Comparison of ENCODE assay signal across 20 cellular contexts in the genomic region with DNA sequence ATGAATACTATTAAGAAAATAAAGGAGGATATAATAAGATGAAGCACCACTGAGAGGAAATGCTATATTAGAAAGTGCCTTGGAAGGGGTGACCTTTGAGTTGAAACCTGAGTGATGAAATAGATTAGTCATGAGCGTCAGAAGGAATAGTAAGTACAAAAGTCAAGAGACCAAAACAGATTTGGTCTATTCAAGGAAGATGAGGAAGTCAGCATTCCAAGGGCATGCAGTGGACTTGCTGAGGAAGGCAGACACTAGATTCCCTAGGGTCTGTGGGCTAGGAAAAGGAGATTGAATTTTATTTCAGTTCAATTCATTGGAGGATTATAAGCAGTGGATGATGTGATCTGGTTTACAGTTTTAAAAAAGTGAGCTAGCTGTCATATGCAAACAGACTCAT.
DNase-seq lines count a peak whose midpoint lies in the region; ATAC-seq and TF ChIP-seq lines count a peak whose summit lies in the region.
"Had no signal": no experiment of that assay in that cellular context is flagged by ENCODE, and none has a peak within 500 bp of the region (broad histone marks: within the 10 kb centered on the region; RNA-seq: fewer than 3 reads in every experiment).

No MANE protein-coding gene starts in this region.

- no peak overlapping the region for H3K23ac ChIP-seq in mesenchymal stem cell (ENCODE audit: low read length in 2 of 2)

- intact Hi-C loops in natural killer cell (cut with micrococcal nuclease): no loop called here

- no peak overlapping the region for H2AFZ ChIP-seq in mesenchymal stem cell (ENCODE audit: low read depth, low read length)

- TF ChIP-seq CTCF in cardiac fibroblast (IDR thresholded peaks at IDR 0.05; ENCODE audit: low read depth, low read length) (no peak), natural killer cell (IDR thresholded peaks at IDR 0.05) (no peak)

- no peak overlapping the region for H3K27ac Mint-ChIP-seq in natural killer cell
- H3K27ac Mint-ChIP-seq: IgD-negative memory B cell; naive B cell; T-helper 1 cell treated with Interleukin-12 subunit alpha and Interleukin-12 subunit beta and Interleukin-4 antibody, amounts not matched to agents 30 μg/mL and 1 μg/mL, for 36 hours had no signal

- no peak overlapping the region for H3K4ac ChIP-seq in mesenchymal stem cell (ENCODE audit: low read depth in 1 of 2, low read length in 2 of 2)

- no peak overlapping the region for H4K91ac ChIP-seq in mesenchymal stem cell (ENCODE audit: low read length)

- H3K36me3 ChIP-seq in mesenchymal stem cell (ENCODE audit: control insufficient read depth in 1 of 2, insufficient read depth in 2 of 2, low read depth in 1 of 2, low read length in 2 of 2) (no peaks in the 10 kb centered on the region), MG63 (no peaks in the 10 kb centered on the region)

- no peaks in the 10 kb centered on the region for H3K4me1 Mint-ChIP-seq in natural killer cell
- H3K4me1 Mint-ChIP-seq: IgD-negative memory B cell, naive B cell had no signal

- H3K4me3 ChIP-seq in cardiac fibroblast (replicated peaks in 1 of 2; ENCODE audit: low read depth in 2 of 2, low read length in 2 of 2) (no peak overlapping the region), mesenchymal stem cell (ENCODE audit: insufficient read depth in 1 of 2, low read depth in 1 of 2, low read length in 2 of 2) (no peak overlapping the region), MG63 (no peak overlapping the region)
- H3K4me3 ChIP-seq: GM12878 had no signal

- H3K4me3 Mint-ChIP-seq in natural killer cell: no peak overlapping the region
- H3K4me3 Mint-ChIP-seq: IgD-negative memory B cell; naive B cell; T-helper 1 cell treated with Interleukin-12 subunit alpha and Interleukin-12 subunit beta and Interleukin-4 antibody, amounts not matched to agents 30 μg/mL and 1 μg/mL, for 36 hours had no signal

- peaks cover 4% of the 10 kb centered on the region for H3K9me3 ChIP-seq in mesenchymal stem cell (ENCODE audit: control insufficient read depth, low read length)
- no peaks in the 10 kb centered on the region for H3K9me3 ChIP-seq in MG63

- H3K27me3 Mint-ChIP-seq in natural killer cell (ENCODE audit: low read depth in 2 of 2): no peaks in the 10 kb centered on the region

- H3K4me2 ChIP-seq in mesenchymal stem cell (ENCODE audit: low read length, poor library complexity, severe bottlenecking): no peak overlapping the region

- no peak overlapping the region for H2BK5ac ChIP-seq in mesenchymal stem cell (ENCODE audit: low read depth, low read length, poor library complexity, severe bottlenecking)

- ATAC-seq in GM21526 (IDR thresholded peaks at IDR 0.05; ENCODE audit: low FRiP score, unreplicated experiment) (no peak), natural killer cell (no peak)
- ATAC-seq: GM12878 had no signal

- H3K9ac ChIP-seq in mesenchymal stem cell (ENCODE audit: low read length): peak overlapping the region; percentile 57

- DNase-seq in AG20443 (ENCODE audit: low spot score): peak; percentile 10
- peak; percentile 79 for DNase-seq in LoVo (ENCODE audit: low spot score)
- DNase-seq in cardiac fibroblast (ENCODE audit: low read depth in 2 of 2): peak; percentile 64 to 89
- peak; percentile 75 for DNase-seq in mesenchymal stem cell
- no peak for DNase-seq in stimulated activated CD8-positive, alpha-beta memory T cell treated with anti-CD3 and anti-CD28 coated beads, Interleukin-4, amount 100 ng/mL, for 48 hours
- DNase-seq in MG63: no peak
- no peak for DNase-seq in natural killer cell
- DNase-seq: activated CD4-positive, alpha-beta T cell treated with anti-CD3 and anti-CD28 coated beads for 48 hours; amniotic stem cell; DMS79 treated with DMSO at 0.1 percent for 48 hours; kidney glomerular epithelial cell; naive B cell; NCI-H1694; NCI-H510A treated with DMSO at 0.1 percent for 48 hours; RPMI8226; stimulated activated CD4-positive, alpha-beta T cell treated with anti-CD3 and anti-CD28 coated beads, Interleukin-2, amount 100 ng/mL, for 48 hours had no signal

- H3K4me1 ChIP-seq in mesenchymal stem cell (ENCODE audit: control insufficient read depth, insufficient read depth, low read depth, low read length): no peaks in the 10 kb centered on the region

- H3K36me3 Mint-ChIP-seq in natural killer cell: no peaks in the 10 kb centered on the region
- H3K36me3 Mint-ChIP-seq: IgD-negative memory B cell, naive B cell had no signal

- no peak overlapping the region for H2BK15ac ChIP-seq in mesenchymal stem cell (ENCODE audit: low read depth, poor library complexity, severe bottlenecking)

- H2BK120ac ChIP-seq in mesenchymal stem cell (ENCODE audit: low read depth, low read length): no peak overlapping the region

- H3K9me3 Mint-ChIP-seq in natural killer cell: peaks cover 4 to 10% of the 10 kb centered on the region in 2 donors

- H3K27ac ChIP-seq in mesenchymal stem cell (ENCODE audit: low read length, poor library complexity, severe bottlenecking): no peak overlapping the region

- 41% methylated on average over 1 of the region's 1 CpG for WGBS in mesenchymal stem cell

- no peaks in the 10 kb centered on the region for H3K79me1 ChIP-seq in mesenchymal stem cell (replicated peaks; ENCODE audit: low read length, poor library complexity, severe bottlenecking)

- no peak overlapping the region for H3K18ac ChIP-seq in mesenchymal stem cell (ENCODE audit: low read depth in 1 of 2, low read length in 2 of 2)

- no peaks in the 10 kb centered on the region for H3K27me3 ChIP-seq in mesenchymal stem cell (ENCODE audit: control insufficient read depth in 1 of 2, insufficient read depth in 1 of 2, low read length in 2 of 2)
- no peaks in the 10 kb centered on the region for H3K27me3 ChIP-seq in MG63

- no peak overlapping the region for H2AK5ac ChIP-seq in mesenchymal stem cell (ENCODE audit: low read length, severe bottlenecking)

- H2BK12ac ChIP-seq in mesenchymal stem cell (ENCODE audit: low read length in 2 of 2): no peak overlapping the region

- no peak overlapping the region for H4K8ac ChIP-seq in mesenchymal stem cell (ENCODE audit: low read length)

- no peak overlapping the region for H3K14ac ChIP-seq in mesenchymal stem cell (ENCODE audit: low read length in 2 of 2)

Comparison
In these comparisons a context has a peak if more than half of its experiments do, and no peak if none do; other contexts are left out.
1. DNase-seq: peak in AG20443 (single experiment), LoVo (single experiment), cardiac fibroblast (2 of 2) and mesenchymal stem cell (single experiment); none in stimulated activated CD8-positive, alpha-beta memory T cell treated with anti-CD3 and anti-CD28 coated beads, Interleukin-4, amount 100 ng/mL, for 48 hours (single experiment), MG63 (single experiment) and natural killer cell (single experiment).